ENCODE assay signal across 10 cellular contexts in the genomic region with DNA sequence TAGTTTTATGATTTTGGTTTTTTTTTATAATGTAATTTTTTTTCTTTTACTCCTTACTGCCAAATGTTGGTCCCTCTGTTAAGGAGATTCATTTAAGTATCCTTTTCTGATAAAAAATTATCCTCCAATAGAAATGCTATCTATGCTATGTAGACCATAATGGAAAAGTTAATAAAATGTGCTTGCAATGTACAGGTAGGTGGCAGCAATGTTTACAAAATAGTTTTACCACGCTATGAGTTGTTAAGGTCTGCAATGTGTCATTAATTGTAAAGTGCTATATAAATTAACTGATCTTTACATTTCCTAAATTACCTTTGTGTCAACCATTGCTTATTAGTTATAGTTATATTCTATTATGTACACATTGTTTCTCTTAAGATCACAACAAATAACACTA. TPM values are rescaled to one million over a fixed set of nuclear protein-coding genes. Genes with fewer than 3 reads are reported as not detected.
DNase-seq lines count a peak whose midpoint lies in the region; ATAC-seq and TF ChIP-seq lines count a peak whose summit lies in the region.
"Had no signal": no experiment of that assay in that cellular context is flagged by ENCODE, and none has a peak within 500 bp of the region (broad histone marks: within the 10 kb centered on the region; RNA-seq: fewer than 3 reads in every experiment).

No MANE protein-coding gene starts in this region.

- no peaks in the 10 kb centered on the region for H3K36me3 ChIP-seq in CD4-positive, CD25-positive, alpha-beta regulatory T cell (ENCODE audit: control insufficient read depth, insufficient read depth, low read length)
- H3K36me3 ChIP-seq in OCI-LY3 (replicated peaks; ENCODE audit: low read depth, low read length) = no peaks in the 10 kb centered on the region

- H3K4me2 ChIP-seq in OCI-LY3 (ENCODE audit: low read length) = peak overlapping the region; percentile 65

- ATAC-seq in CD4-positive, CD25-positive, alpha-beta regulatory T cell (ENCODE audit: low read depth in 2 of 2) = peak in 1 of 2 donors; percentile 21
- ATAC-seq in GM18868 (IDR thresholded peaks at IDR 0.05; ENCODE audit: unreplicated experiment) (peak; percentile 28), HG03196 (IDR thresholded peaks at IDR 0.05; ENCODE audit: unreplicated experiment) (peak; percentile 30)

- H3K9me3 Mint-ChIP-seq in CD4-positive, CD25-positive, alpha-beta regulatory T cell = no peaks in the 10 kb centered on the region
- H3K9me3 Mint-ChIP-seq: stimulated activated naive CD8-positive, alpha-beta T cell treated with anti-CD3 and anti-CD28 coated beads, Interleukin-15, Interleukin-2, amounts not matched to agents 100 ng/mL and 50 ng/mL, for 24 hours had no signal

- no peaks in the 10 kb centered on the region for H3K9me3 ChIP-seq in CD4-positive, CD25-positive, alpha-beta regulatory T cell (ENCODE audit: control insufficient read depth in 2 of 2, low read length in 2 of 2)
- no peaks in the 10 kb centered on the region for H3K9me3 ChIP-seq in OCI-LY3 (ENCODE audit: insufficient read depth, low read length)

- H3K27me3 ChIP-seq in CD4-positive, CD25-positive, alpha-beta regulatory T cell (ENCODE audit: control insufficient read depth, insufficient read depth, low read length) = no peaks in the 10 kb centered on the region
- H3K27me3 ChIP-seq in OCI-LY3 (ENCODE audit: low read depth, low read length) = no peaks in the 10 kb centered on the region

- no peak overlapping the region for H3K4me3 ChIP-seq in CD4-positive, CD25-positive, alpha-beta regulatory T cell (ENCODE audit: low read depth, low read length)
- H3K4me3 ChIP-seq in OCI-LY3 (ENCODE audit: low read length) = peak overlapping the region; percentile 71

- H2AFZ ChIP-seq in OCI-LY3 (ENCODE audit: low read depth, low read length) = peak overlapping the region; percentile 31

- no peak overlapping the region for H3K27ac Mint-ChIP-seq in CD4-positive, CD25-positive, alpha-beta regulatory T cell
- H3K27ac Mint-ChIP-seq: stimulated activated naive CD8-positive, alpha-beta T cell treated with anti-CD3 and anti-CD28 coated beads, Interleukin-15, Interleukin-2, amounts not matched to agents 100 ng/mL and 50 ng/mL, for 24 hours had no signal

- peaks cover 12% of the 10 kb centered on the region for H3K79me2 ChIP-seq in OCI-LY3 (ENCODE audit: low read length)

- H4K20me1 ChIP-seq in OCI-LY3 (ENCODE audit: insufficient read depth, low read length) = no peaks in the 10 kb centered on the region

- H3K9ac ChIP-seq in OCI-LY3 (ENCODE audit: low read length) = no peak overlapping the region

- H3K27me3 Mint-ChIP-seq in CD4-positive, CD25-positive, alpha-beta regulatory T cell = peaks cover 13% of the 10 kb centered on the region
- H3K27me3 Mint-ChIP-seq: stimulated activated naive CD8-positive, alpha-beta T cell treated with anti-CD3 and anti-CD28 coated beads, Interleukin-15, Interleukin-2, amounts not matched to agents 100 ng/mL and 50 ng/mL, for 24 hours had no signal

- H3K27ac ChIP-seq in CD4-positive, CD25-positive, alpha-beta regulatory T cell (ENCODE audit: insufficient read depth, low read length, poor library complexity, severe bottlenecking) = no peak overlapping the region
- H3K27ac ChIP-seq in OCI-LY3 (ENCODE audit: low read length) (no peak overlapping the region), caudate nucleus (ENCODE audit: low read depth, low read length) (no peak overlapping the region)

- H3K4me1 ChIP-seq in CD4-positive, CD25-positive, alpha-beta regulatory T cell (ENCODE audit: control insufficient read depth, insufficient read depth, low read length, poor library complexity, severe bottlenecking) = peaks cover 4% of the 10 kb centered on the region
- peaks cover 9% of the 10 kb centered on the region for H3K4me1 ChIP-seq in OCI-LY3 (ENCODE audit: low read length)

- peak in 2 of 3 donors; percentile 51 to 71 for DNase-seq in CD4-positive, CD25-positive, alpha-beta regulatory T cell
- peak; percentile 25 for DNase-seq in inferior parietal cortex (ENCODE audit: extremely low spot score)
- no peak for DNase-seq in COLO829 (ENCODE audit: low spot score)
- DNase-seq in activated T-cell treated with anti-CD3 and anti-CD28 coated beads, Interleukin-2, amount 50 U/mL, for 1 hour = no peak
- no peak for DNase-seq in caudate nucleus (lab: John Stamatoyannopoulos, UW)

- peak; percentile 77 for TF ChIP-seq CTCF in OCI-LY3 (IDR thresholded peaks at IDR 0.05; ENCODE audit: low read depth, low read length)

- H3K4me1 Mint-ChIP-seq in CD4-positive, CD25-positive, alpha-beta regulatory T cell = peaks cover 5 to 14% (median 7%) of the 10 kb centered on the region in 4 donors

- no peaks in the 10 kb centered on the region for H3K36me3 Mint-ChIP-seq in CD4-positive, CD25-positive, alpha-beta regulatory T cell

- peak overlapping the region in 1 of 4 donors; percentile 53 for H3K4me3 Mint-ChIP-seq in CD4-positive, CD25-positive, alpha-beta regulatory T cell
- H3K4me3 Mint-ChIP-seq: stimulated activated naive CD8-positive, alpha-beta T cell treated with anti-CD3 and anti-CD28 coated beads, Interleukin-15, Interleukin-2, amounts not matched to agents 100 ng/mL and 50 ng/mL, for 24 hours had no signal

RNA-seq across cellular contexts. Expression of gene CENPC, which starts 3.8 kb away (rescaled TPM):
- 90.8 TPM for total RNA-seq in CD4-positive, CD25-positive, alpha-beta regulatory T cell
- 10 to 100 TPM; 17.0 to 19.0 (median 18.4) TPM for polyA plus RNA-seq in CD4-positive, CD25-positive, alpha-beta regulatory T cell

RNA-seq across cellular contexts. Expression of gene STAP1, which starts 9.4 kb away (rescaled TPM):
- 0.99 TPM for total RNA-seq in CD4-positive, CD25-positive, alpha-beta regulatory T cell
- polyA plus RNA-seq in CD4-positive, CD25-positive, alpha-beta regulatory T cell = 1 to 10 TPM; 1.1 to 2.9 (median 1.5) TPM
- total RNA-seq: glomerular endothelial cell had no signal

Comparison
In these comparisons a context has a peak if more than half of its experiments do, and no peak if none do; other contexts are left out.
1. DNase-seq: peak in CD4-positive, CD25-positive, alpha-beta regulatory T cell (2 of 3) and inferior parietal cortex (single experiment); none in COLO829 (single experiment), activated T-cell treated with anti-CD3 and anti-CD28 coated beads, Interleukin-2, amount 50 U/mL, for 1 hour (single experiment) and caudate nucleus (0 of 61).